ENCODE assay signal across 10 cellular contexts in genomic region chr7:37052673-37053072, GRCh38.
DNase-seq lines count a peak whose midpoint lies in the region; ATAC-seq and TF ChIP-seq lines count a peak whose summit lies in the region.
"Had no signal": no experiment of that assay in that cellular context is flagged by ENCODE, and none has a peak within 500 bp of the region (broad histone marks: within the 10 kb centered on the region; RNA-seq: fewer than 3 reads in every experiment).

No MANE protein-coding gene starts in this region.

- no peak overlapping the region for H3K4me3 ChIP-seq in mammary epithelial cell (replicated peaks in 1 of 3; ENCODE audit: insufficient read depth in 1 of 3, low read depth in 2 of 3, low read length in 3 of 3)
- H3K4me3 ChIP-seq in dorsolateral prefrontal cortex: no peak overlapping the region

- H3K27me3 ChIP-seq in mammary epithelial cell (ENCODE audit: insufficient read depth, low read length): no peaks in the 10 kb centered on the region
- H3K27me3 ChIP-seq in dorsolateral prefrontal cortex: no peaks in the 10 kb centered on the region

- 40% methylated on average over 3 of the region's 3 CpGs for WGBS in mammary epithelial cell (ENCODE audit: low coverage, missing lambda C conversion rate)

- H3K9me3 ChIP-seq in mammary epithelial cell (replicated peaks; ENCODE audit: insufficient read depth, low read length): no peaks in the 10 kb centered on the region

- H3K79me2 ChIP-seq in mammary epithelial cell (ENCODE audit: insufficient read depth, low read length): no peaks in the 10 kb centered on the region

- H3K27ac ChIP-seq in mammary epithelial cell (ENCODE audit: insufficient read depth, low read depth, low read length) (no peak overlapping the region), dorsolateral prefrontal cortex (peak overlapping the region in 12 of 59 donors; percentile 1 to 59 (median 30))
- H3K27ac ChIP-seq: 22Rv1 had no signal

- intact Hi-C loops in mammary epithelial cell (cut with micrococcal nuclease) (no loop called here), dorsolateral prefrontal cortex (cut with DNase I) (no loop called here)

- TF ChIP-seq CTCF in mammary epithelial cell (conservative IDR thresholded peaks at IDR 0.05 in 1 of 2, IDR thresholded peaks at IDR 0.05 in 1 of 2; ENCODE audit: extremely low read depth in 1 of 2, insufficient read depth in 1 of 2, low read depth in 1 of 2, low read length in 2 of 2) (no peak), dorsolateral prefrontal cortex (IDR thresholded peaks at IDR 0.05 in 54 of 56, conservative IDR thresholded peaks at IDR 0.05 in 2 of 56; ENCODE audit: low read depth in 1 of 56, partially characterized antibody in 56 of 56) (no peak)

- H4K20me1 ChIP-seq in mammary epithelial cell (ENCODE audit: insufficient read depth, low read length): no peaks in the 10 kb centered on the region

- H2AFZ ChIP-seq in mammary epithelial cell (ENCODE audit: low read depth, low read length): no peak overlapping the region

- dilution Hi-C loops in mammary epithelial cell (cut with HindIII; ENCODE audit: low sequenced_read_pairs): no loop called here

- in situ Hi-C loops in mammary epithelial cell (cut with MboI; ENCODE audit: low sequenced_read_pairs in 2 of 2): no loop called here

- no peak for ATAC-seq in HG02870 (IDR thresholded peaks at IDR 0.05; ENCODE audit: unreplicated experiment)

- DNase-seq in DMS53 (lab: John Stamatoyannopoulos, UW) (peak; percentile 36), DMS53 treated with DMSO at 0.1 percent for 48 hours (lab: John Stamatoyannopoulos, UW; ENCODE audit: unreplicated experiment) (no peak), NCI-H226 (peak; percentile 38), mammary epithelial cell (peak; percentile 38), myocyte (ENCODE audit: low read depth) (peak; percentile 83), GM19238 (ENCODE audit: insufficient read length, low spot score) (no peak), dorsolateral prefrontal cortex (no peak)
- DNase-seq: NCI-H1694 had no signal

- H3K36me3 ChIP-seq in mammary epithelial cell (ENCODE audit: insufficient read depth, low read length): no peaks in the 10 kb centered on the region

- H3K4me2 ChIP-seq in mammary epithelial cell (ENCODE audit: insufficient read depth, low read depth, low read length): no peak overlapping the region

- no peak overlapping the region for H3K9ac ChIP-seq in mammary epithelial cell (ENCODE audit: insufficient read depth, low read length)

- H3K4me1 ChIP-seq in mammary epithelial cell (ENCODE audit: insufficient read depth, low read length): no peaks in the 10 kb centered on the region

- no TSS peak for BruUV-seq in mammary epithelial cell (replicated peaks; lab: Mats Ljungman, UMichigan)

- CTCF ChIA-PET in mammary epithelial cell (lab: Charles Lee; ENCODE audit: low non-redundant PET): no interaction called here

Comparison
In these comparisons a context has a peak if more than half of its experiments do, and no peak if none do; other contexts are left out.
1. DNase-seq: peak in DMS53 (single experiment), NCI-H226 (single experiment), mammary epithelial cell (single experiment) and myocyte (single experiment); none in DMS53 treated with DMSO at 0.1 percent for 48 hours (single experiment), GM19238 (single experiment) and dorsolateral prefrontal cortex (0 of 10).